In genomic region chr11:117946842-117947526, GRCh38 we compare ENCODE assay signal across 8 cellular contexts.
DNase-seq lines count a peak whose midpoint lies in the region; ATAC-seq, FAIRE-seq and TF ChIP-seq lines count a peak whose summit lies in the region.

No MANE protein-coding gene starts in this region.

- ATAC-seq in HG02938 (IDR thresholded peaks at IDR 0.05; ENCODE audit: unreplicated experiment) (peak; percentile 56), GM18868 (IDR thresholded peaks at IDR 0.05; ENCODE audit: unreplicated experiment) (no peak)

- DNase-seq in D721Med (ENCODE audit: insufficient read length, low spot score) (peak; percentile 64), NCI-H345 treated with DMSO at 0.1 percent for 48 hours (lab: John Stamatoyannopoulos, UW; ENCODE audit: unreplicated experiment) (peak; percentile 77), kidney glomerular epithelial cell (lab: John Stamatoyannopoulos, UW) (peak; percentile 92)
- DNase-seq in activated CD4-positive, CD25-positive, alpha-beta regulatory T cell treated with anti-CD3 and anti-CD28 coated beads, Interleukin-2, amount 50 U/mL, for 16 hours (ENCODE audit: low read depth, low spot score): peak; percentile 65
- peak; percentile 67 for DNase-seq in central memory CD4-positive, alpha-beta T cell
- peak; percentile 88 to 92 for DNase-seq in stimulated activated CD4-positive, alpha-beta T cell treated with anti-CD3 and anti-CD28 coated beads, Interleukin-2, amount 100 ng/mL, for 24 hours

- FAIRE-seq in D721Med (lab: Jason Lieb, UNC): no peak

- peak; percentile 90 for TF ChIP-seq CTCF in D721Med (IDR thresholded peaks at IDR 0.05; ENCODE audit: insufficient read depth, missing control alignments)
